In genomic region chr17:55513885-55514590, GRCh38 we compare ENCODE assay signal across 8 cellular contexts. TPM values are rescaled to one million over a fixed set of nuclear protein-coding genes. Genes with fewer than 3 reads are reported as not detected.
A peak's percentile ranks its signal among the peaks of the same experiment; 100 is the strongest.
DNase-seq lines count a peak whose midpoint lies in the region; ATAC-seq and FAIRE-seq lines count a peak whose summit lies in the region.

No MANE protein-coding gene starts in this region.

- peak; percentile 64 for ATAC-seq in GM19372 (IDR thresholded peaks at IDR 0.05; ENCODE audit: low read depth, unreplicated experiment)

- peak; percentile 31 for FAIRE-seq in endometrium (lab: Jason Lieb, UNC)

- DNase-seq in C1 segment of cervical spinal cord (lab: John Stamatoyannopoulos, UW) (peak in 10 of 14 donors; percentile 1 to 56 (median 40)), HPDE6-E6E7 (ENCODE audit: extremely low spot score) (peak; percentile 36), NOMO-1 treated with DMSO at 0.1 percent for 48 hours (lab: John Stamatoyannopoulos, UW; ENCODE audit: unreplicated experiment) (peak; percentile 59), myocyte (ENCODE audit: low read depth) (peak; percentile 84)
- peak; percentile 21 to 38 for DNase-seq in activated CD8-positive, alpha-beta memory T cell treated with anti-CD3 and anti-CD28 coated beads for 4 hours (ENCODE audit: low read depth in 2 of 2)
- peak; percentile 6 to 55 for DNase-seq in stimulated activated CD8-positive, alpha-beta memory T cell treated with anti-CD3 and anti-CD28 coated beads, Interleukin-7, amount 100 ng/mL, for 4 hours (ENCODE audit: low read depth in 2 of 2)

RNA-seq across cellular contexts. Expression of gene SMIM36, which starts 2.8 kb away (rescaled TPM):
- total RNA-seq in myocyte: not detected in 2 replicates
- polyA plus RNA-seq in myocyte (2012): not detected

Comparison
In these comparisons a context has a peak if more than half of its experiments do, and no peak if none do; other contexts are left out.
1. Peak in every context shown above with its lines: DNase-seq and ATAC-seq.
2. DNase-seq: peak in every context shown above with its lines; median percentile 84 in myocyte; 59 in NOMO-1 treated with DMSO at 0.1 percent for 48 hours; 40 in C1 segment of cervical spinal cord; 36 in HPDE6-E6E7; 30 in stimulated activated CD8-positive, alpha-beta memory T cell treated with anti-CD3 and anti-CD28 coated beads, Interleukin-7, amount 100 ng/mL, for 4 hours; 30 in activated CD8-positive, alpha-beta memory T cell treated with anti-CD3 and anti-CD28 coated beads for 4 hours.